In genomic region chr4:176409627-176410026, GRCh38 we compare ENCODE assay signal across 18 cellular contexts.
"Had no signal": no experiment of that assay in that cellular context is flagged by ENCODE, and none has a peak within 500 bp of the region (broad histone marks: within the 10 kb centered on the region; RNA-seq: fewer than 3 reads in every experiment).

No MANE protein-coding gene starts in this region.

- H3K9me3 ChIP-seq: ascending aorta, esophagus muscularis mucosa, lower lobe of right lung, right atrium auricular region, testis, upper lobe of left lung had no signal

- H3K36me3 ChIP-seq: ascending aorta, esophagus muscularis mucosa, heart left ventricle, lower lobe of right lung, right atrium auricular region, upper lobe of left lung had no signal

- H3K4me1 ChIP-seq: ascending aorta, esophagus muscularis mucosa, heart left ventricle, lower lobe of right lung, right atrium auricular region, testis, upper lobe of left lung had no signal

- DNase-seq: activated CD4-positive, CD25-positive, alpha-beta regulatory T cell treated with anti-CD3 and anti-CD28 coated beads, Interleukin-2, amount 50 U/mL, for 72 hours; activated naive CD4-positive, alpha-beta T cell treated with Interleukin-2 at 50 U/mL for 16 hours; activated naive CD8-positive, alpha-beta T cell treated with anti-CD3 and anti-CD28 coated beads, Interleukin-2, amount 50 U/mL, for 24 hours; central memory CD4-positive, alpha-beta T cell; cortex of kidney; effector CD4-positive, alpha-beta T cell; heart left ventricle; left cardiac atrium; lower lobe of right lung; nephron progenitor cell; occipital lobe; small intestine; stimulated activated naive CD8-positive, alpha-beta T cell treated with anti-CD3 and anti-CD28 coated beads, Interleukin-15, amount 100 ng/mL, for 72 hours; testis; upper lobe of left lung had no signal

- H3K27me3 ChIP-seq: ascending aorta, esophagus muscularis mucosa, heart left ventricle, right atrium auricular region, testis, upper lobe of left lung had no signal

- H3K4me3 ChIP-seq: ascending aorta, esophagus muscularis mucosa, heart left ventricle, lower lobe of right lung, right atrium auricular region, testis, upper lobe of left lung had no signal

- ATAC-seq: activated naive CD8-positive, alpha-beta T cell treated with anti-CD3 and anti-CD28 coated beads, Interleukin-2, amount 50 U/mL, for 24 hours; heart left ventricle; left cardiac atrium; lower lobe of right lung; stimulated activated naive CD8-positive, alpha-beta T cell treated with anti-CD3 and anti-CD28 coated beads, Interleukin-15, amount 100 ng/mL, for 72 hours had no signal

- H3K27ac ChIP-seq: ascending aorta, esophagus muscularis mucosa, heart left ventricle, lower lobe of right lung, right atrium auricular region, testis, upper lobe of left lung had no signal
